ENCODE assay signal across 8 cellular contexts in the genomic region with DNA sequence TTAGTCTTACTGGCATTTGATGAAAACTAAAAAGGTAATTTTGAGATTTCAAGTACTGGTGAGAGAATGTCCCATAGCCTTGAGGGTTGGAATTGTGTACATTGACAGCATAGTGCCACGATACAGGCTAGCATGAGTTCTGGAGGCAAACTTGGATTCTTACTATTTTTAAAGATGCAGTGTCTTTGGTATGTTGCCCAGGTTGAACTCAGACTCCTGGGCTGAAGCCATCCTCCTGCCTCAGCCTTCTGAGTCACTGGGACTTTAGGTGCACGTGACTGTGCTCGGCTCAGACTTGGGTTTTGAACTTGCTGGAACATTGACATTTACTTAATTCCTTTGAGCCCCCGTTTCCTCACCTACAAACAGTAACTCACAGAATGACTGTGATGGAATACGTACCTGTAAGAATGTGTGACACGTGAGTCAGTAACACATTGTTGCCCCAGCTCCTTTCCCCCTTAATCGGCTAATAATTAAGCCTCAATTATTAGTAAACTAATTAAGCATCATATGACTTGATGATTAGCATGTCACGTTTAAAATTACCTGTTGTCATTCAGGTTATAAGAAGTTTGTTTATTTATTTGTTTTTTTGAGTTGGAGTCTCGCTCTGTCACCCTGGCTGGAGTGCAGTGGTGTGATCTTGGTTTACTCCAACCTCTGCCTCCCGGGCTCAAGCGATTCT. TPM values are rescaled to one million over a fixed set of nuclear protein-coding genes. Genes with fewer than 3 reads are reported as not detected.
DNase-seq lines count a peak whose midpoint lies in the region; ATAC-seq and TF ChIP-seq lines count a peak whose summit lies in the region.
"Had no signal": no experiment of that assay in that cellular context is flagged by ENCODE, and none has a peak within 500 bp of the region (broad histone marks: within the 10 kb centered on the region; RNA-seq: fewer than 3 reads in every experiment).

No MANE protein-coding gene starts in this region.

- H2BK120ac ChIP-seq in H9 (ENCODE audit: low read depth, low read length, poor library complexity, severe bottlenecking), result no peak overlapping the region

- peak; percentile 70 to 85 for ATAC-seq in activated T-cell treated with anti-CD3 and anti-CD28 coated beads, Interleukin-2, amount 50 U/mL, for 72 hours (replicated peaks in 1 of 2)
- ATAC-seq in heart left ventricle (peak; percentile 28 to 76 (median 63)), HG03469 (IDR thresholded peaks at IDR 0.05; ENCODE audit: unreplicated experiment) (no peak)
- ATAC-seq in stimulated activated naive CD8-positive, alpha-beta T cell treated with anti-CD3 and anti-CD28 coated beads, Interleukin-15, Interleukin-2, amounts not matched to agents 100 U/mL and 50 U/mL, for 24 hours, result peak; percentile 75
- ATAC-seq: upper lobe of right lung had no signal

- DNase-seq in H9 (no peak), heart left ventricle (peak in 2 of 5 donors; percentile 42 to 65), NCI-H2107 (lab: John Stamatoyannopoulos, UW) (no peak), NCI-H1105 (lab: John Stamatoyannopoulos, UW) (no peak)
- peak in 1 of 2 donors; percentile 28 for DNase-seq in activated T-cell treated with anti-CD3 and anti-CD28 coated beads, Interleukin-2, amount 50 U/mL, for 72 hours
- DNase-seq in stimulated activated naive CD8-positive, alpha-beta T cell treated with anti-CD3 and anti-CD28 coated beads, Interleukin-15, Interleukin-2, amounts not matched to agents 100 U/mL and 50 U/mL, for 24 hours, result no peak
- DNase-seq: upper lobe of right lung had no signal

- no peak overlapping the region for H3K4ac ChIP-seq in H9 (ENCODE audit: low read depth, low read length)

- H3K9ac ChIP-seq in H9 (ENCODE audit: extremely low read depth, insufficient read length, low read length), result no peak overlapping the region

- H2BK20ac ChIP-seq in H9 (ENCODE audit: low read depth, low read length, poor library complexity, severe bottlenecking), result no peak overlapping the region

- peaks cover 93% of the 10 kb centered on the region for H3K79me2 ChIP-seq in H9 (ENCODE audit: insufficient read depth, low read length)

- no peak overlapping the region for H2AK5ac ChIP-seq in H9 (ENCODE audit: insufficient read length, low read length)

- H3K4me1 Mint-ChIP-seq in H9, result peaks cover 54 to 69% of the 10 kb centered on the region in 2 experiments
- H3K4me1 Mint-ChIP-seq in activated T-cell treated with anti-CD3 and anti-CD28 coated beads, Interleukin-2, amount 50 U/mL, for 72 hours (ENCODE audit: low read depth), result peaks cover 87% of the 10 kb centered on the region

- peak overlapping the region in 2 of 3 experiments; percentile 18 to 49; a peak in 2 of 7 replicates for H3K27ac Mint-ChIP-seq in H9
- H3K27ac Mint-ChIP-seq in activated T-cell treated with anti-CD3 and anti-CD28 coated beads, Interleukin-2, amount 50 U/mL, for 72 hours, result no peak overlapping the region

- H3K14ac ChIP-seq in H9 (ENCODE audit: insufficient read depth, low read length), result no peak overlapping the region

- H3K9me3 ChIP-seq in H9 (ENCODE audit: control insufficient read depth, low read depth, low read length) (no peaks in the 10 kb centered on the region), heart left ventricle (no peaks in the 10 kb centered on the region)
- H3K9me3 ChIP-seq: upper lobe of right lung had no signal

- no peak overlapping the region for H3K56ac ChIP-seq in H9 (ENCODE audit: insufficient read length, low read depth, low read length)

- H3K36me3 ChIP-seq in heart left ventricle, result no peaks in the 10 kb centered on the region
- H3K36me3 ChIP-seq: upper lobe of right lung had no signal

- no peak for TF ChIP-seq POLR2A in heart left ventricle (IDR thresholded peaks at IDR 0.05)

- H3K4me3 Mint-ChIP-seq in H9, result no peak overlapping the region; a peak in 1 of 5 replicates
- H3K4me3 Mint-ChIP-seq in activated T-cell treated with anti-CD3 and anti-CD28 coated beads, Interleukin-2, amount 50 U/mL, for 72 hours, result peak overlapping the region; percentile 45 to 51

- intact Hi-C loops in heart left ventricle (cut with DNase I), result loop anchor here in 2 of 10 donors (5.0 kb wide), 2 partner anchors 35 to 50 kb away; no protein-coding TSS in a partner anchor

- no peak overlapping the region for H4K8ac ChIP-seq in H9 (replicated peaks; ENCODE audit: insufficient read length, low read depth, low read length)

- no peak overlapping the region for H3T11ph ChIP-seq in H9 (ENCODE audit: low read length)

- H3K9me3 Mint-ChIP-seq in H9, result no peaks in the 10 kb centered on the region
- no peaks in the 10 kb centered on the region for H3K9me3 Mint-ChIP-seq in activated T-cell treated with anti-CD3 and anti-CD28 coated beads, Interleukin-2, amount 50 U/mL, for 72 hours

- WGBS in H9 (ENCODE audit: extremely low coverage, insufficient read length, low lambda C conversion rate), result no CpG with 5 or more reads among the region's 11 CpGs
- WGBS in heart left ventricle, 4 donors, result 69 to 78% (median 73%) methylated on average over 11 of the region's 11 CpGs

- H3K4me1 ChIP-seq in H9 (ENCODE audit: insufficient read depth, low read length) (peaks cover 15% of the 10 kb centered on the region; the same call in 1 of the 2 replicates), heart left ventricle (peaks cover 12 to 93% (median 80%) of the 10 kb centered on the region in 12 donors)

- H4K20me1 ChIP-seq in H9 (ENCODE audit: control insufficient read depth, insufficient read depth, insufficient read length), result no peaks in the 10 kb centered on the region

- H2AFZ ChIP-seq in H9 (ENCODE audit: low read length), result no peak overlapping the region

- TF ChIP-seq CTCF in H9 (conservative IDR thresholded peaks at IDR 0.05), result no peak
- no peak for TF ChIP-seq CTCF in heart left ventricle (IDR thresholded peaks at IDR 0.05)

- H3K23ac ChIP-seq in H9 (ENCODE audit: insufficient read length, low read depth, low read length), result no peak overlapping the region

- H2BK5ac ChIP-seq in H9 (ENCODE audit: insufficient read length, low read length), result no peak overlapping the region

- H3K18ac ChIP-seq in H9 (ENCODE audit: insufficient read length, low read depth, low read length), result no peak overlapping the region

- H3K23me2 ChIP-seq in H9 (ENCODE audit: insufficient read length, low read depth, low read length, poor library complexity, severe bottlenecking), result peaks cover 2% of the 10 kb centered on the region

- no peak overlapping the region for H4K5ac ChIP-seq in H9 (ENCODE audit: insufficient read length, low read depth, low read length)

- H3K4me2 ChIP-seq in H9 (ENCODE audit: insufficient read depth, insufficient read length, low read length), result no peak overlapping the region

- no peak overlapping the region for H2BK12ac ChIP-seq in H9 (ENCODE audit: insufficient read length, low read depth, low read length)

- no peak overlapping the region for H4K91ac ChIP-seq in H9 (ENCODE audit: insufficient read length, low read depth, low read length)

- H3K27ac ChIP-seq in H9 (ENCODE audit: insufficient read length, low read depth, low read length) (no peak overlapping the region), heart left ventricle (peak overlapping the region in 8 of 12 donors; percentile 15 to 66 (median 37))
- H3K27ac ChIP-seq: upper lobe of right lung had no signal

- H3K27me3 ChIP-seq in H9 (ENCODE audit: insufficient read depth, low read length) (no peaks in the 10 kb centered on the region), heart left ventricle (no peaks in the 10 kb centered on the region)
- H3K27me3 ChIP-seq: upper lobe of right lung had no signal

- H3K27me3 Mint-ChIP-seq in H9 (ENCODE audit: low read depth), result no peaks in the 10 kb centered on the region
- H3K27me3 Mint-ChIP-seq in activated T-cell treated with anti-CD3 and anti-CD28 coated beads, Interleukin-2, amount 50 U/mL, for 72 hours (ENCODE audit: low read depth), result no peaks in the 10 kb centered on the region

- H2BK15ac ChIP-seq in H9 (ENCODE audit: low read depth, low read length), result no peak overlapping the region

- H3K79me1 ChIP-seq in H9 (ENCODE audit: insufficient read depth, low read depth, low read length, poor library complexity, severe bottlenecking), result no peaks in the 10 kb centered on the region

- peak overlapping the region in 2 of 12 donors; percentile 0 to 6 for H3K4me3 ChIP-seq in heart left ventricle
- H3K4me3 ChIP-seq: upper lobe of right lung had no signal

- H3K36me3 Mint-ChIP-seq in H9 (ENCODE audit: insufficient read depth in 1 of 3, low read depth in 3 of 3), result peaks cover 10 to 23% (median 16%) of the 10 kb centered on the region in 3 experiments; a peak in 6 of 7 replicates
- H3K36me3 Mint-ChIP-seq in activated T-cell treated with anti-CD3 and anti-CD28 coated beads, Interleukin-2, amount 50 U/mL, for 72 hours (ENCODE audit: insufficient read depth in 2 of 2), result no peaks in the 10 kb centered on the region

RNA-seq across cellular contexts. Expression of a gene that starts 10.6 kb away (rescaled TPM):
- total RNA-seq in H9 (2021) (215 and 216 TPM in 2 replicates), heart left ventricle (100 to 1,000 TPM; 123 to 195 (median 162) TPM)
- 100 to 1,000 TPM; 103 to 116 TPM for total RNA-seq in activated T-cell treated with anti-CD3 and anti-CD28 coated beads, Interleukin-2, amount 50 U/mL, for 72 hours
- polyA plus RNA-seq in heart left ventricle, result 100 to 1,000 TPM; 118 to 237 TPM

Comparison
In these comparisons a context has a peak if more than half of its experiments do, and no peak if none do; other contexts are left out.
1. H3K4me3 Mint-ChIP-seq: peak in activated T-cell treated with anti-CD3 and anti-CD28 coated beads, Interleukin-2, amount 50 U/mL, for 72 hours (2 of 2); none in H9 (0 of 2).